Comparison of ENCODE assay signal across 14 cellular contexts in the genomic region with DNA sequence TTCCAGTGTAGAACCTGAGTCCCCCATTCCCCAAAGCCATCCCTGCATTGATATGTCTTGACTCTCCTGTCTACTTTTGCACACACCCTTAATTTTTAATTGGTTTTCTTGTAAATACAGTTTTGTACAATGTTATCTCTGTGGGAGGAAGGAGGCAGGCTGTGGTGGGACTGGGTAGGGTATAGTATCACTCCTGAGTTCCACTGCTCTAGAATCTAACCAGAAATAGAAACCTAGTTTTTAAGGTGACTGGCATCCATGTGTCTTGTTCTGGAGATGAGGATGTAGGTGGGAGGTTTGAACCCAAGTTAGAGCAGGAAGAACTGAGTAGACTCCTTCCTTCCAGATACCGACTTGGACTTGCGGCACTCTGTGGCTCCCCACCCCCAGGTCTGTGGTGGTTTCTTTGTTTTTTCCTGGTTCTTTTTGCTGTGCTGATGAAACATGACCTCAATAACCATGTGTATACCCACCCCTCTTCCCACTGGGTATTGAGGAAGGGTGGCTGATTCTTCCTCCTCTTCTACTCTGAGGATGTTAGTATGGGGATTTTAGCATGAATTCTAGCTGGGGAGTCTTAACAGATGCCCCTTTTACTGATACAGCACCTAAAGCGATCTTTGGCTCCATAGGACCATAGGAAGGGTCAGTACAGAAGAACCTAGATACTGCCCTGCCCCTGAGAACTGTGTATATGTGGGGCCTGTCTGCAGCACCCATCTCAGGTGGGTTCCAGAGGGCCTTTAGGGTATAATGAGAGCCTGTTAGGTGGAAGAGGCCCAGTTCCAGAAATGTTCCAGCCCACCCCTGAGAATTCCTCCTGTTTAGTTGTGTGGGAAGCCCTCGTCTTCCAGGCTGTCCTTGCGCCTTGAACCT. TPM values are rescaled to one million over a fixed set of nuclear protein-coding genes. Genes with fewer than 3 reads are reported as not detected.
DNase-seq lines count a peak whose midpoint lies in the region; ATAC-seq, FAIRE-seq and TF ChIP-seq lines count a peak whose summit lies in the region.
"Had no signal": no experiment of that assay in that cellular context is flagged by ENCODE, and none has a peak within 500 bp of the region (broad histone marks: within the 10 kb centered on the region; RNA-seq: fewer than 3 reads in every experiment).

No MANE protein-coding gene starts in this region.

- H3K9me3 Mint-ChIP-seq in activated T-helper 2 cell treated with anti-CD3 and anti-CD28 coated beads, Interferon-gamma antibody, Interleukin-2, Interleukin-4, amounts not matched to agents 10 μg/mL and 5 μg/mL and 100 μg/mL, durations not matched to agents 14 hours and 24 hours and 36 hours, result no peaks in the 10 kb centered on the region
- no peaks in the 10 kb centered on the region for H3K9me3 Mint-ChIP-seq in stimulated activated naive CD8-positive, alpha-beta T cell treated with anti-CD3 and anti-CD28 coated beads, Interleukin-15, amount 100 ng/mL, for 72 hours

- H3K4me1 Mint-ChIP-seq in activated T-helper 2 cell treated with anti-CD3 and anti-CD28 coated beads, Interferon-gamma antibody, Interleukin-2, Interleukin-4, amounts not matched to agents 10 μg/mL and 5 μg/mL and 100 μg/mL, durations not matched to agents 14 hours and 24 hours and 36 hours (ENCODE audit: low read depth), result peaks cover 14% of the 10 kb centered on the region
- peaks cover 51% of the 10 kb centered on the region for H3K4me1 Mint-ChIP-seq in stimulated activated naive CD8-positive, alpha-beta T cell treated with anti-CD3 and anti-CD28 coated beads, Interleukin-15, amount 100 ng/mL, for 72 hours

- no peak for FAIRE-seq in RCC 7860 (lab: Jason Lieb, UNC)
- FAIRE-seq: islet of Langerhans had no signal

- H3K79me2 ChIP-seq in SK-N-SH (ENCODE audit: insufficient read depth) (peaks cover 6% of the 10 kb centered on the region; the same call in 1 of the 2 replicates), hepatocyte (no peaks in the 10 kb centered on the region)

- POLR2A ChIA-PET in SK-N-SH (lab: Yijun Ruan, JAX), result no interaction called here

- H4K20me1 ChIP-seq in SK-N-SH (ENCODE audit: insufficient read depth) (peaks cover 21% of the 10 kb centered on the region), hepatocyte (ENCODE audit: insufficient read depth, poor library complexity, severe bottlenecking) (no peaks in the 10 kb centered on the region)

- H3K9me3 ChIP-seq in SK-N-SH (no peaks in the 10 kb centered on the region), hepatocyte (ENCODE audit: low read depth) (no peaks in the 10 kb centered on the region)

- H3K9ac ChIP-seq in SK-N-SH, result no peak overlapping the region

- peaks cover 47% of the 10 kb centered on the region for H3F3A ChIP-seq in SK-N-SH (replicated peaks; ENCODE audit: insufficient read depth)

- H2AFZ ChIP-seq in SK-N-SH (ENCODE audit: low read depth) (no peak overlapping the region), hepatocyte (no peak overlapping the region)

- CTCF ChIA-PET in SK-N-SH (lab: Yijun Ruan, JAX), result interaction anchor here (1.4 to 3.0 kb wide), 2 partner anchors 67 to 81 kb away, joined by 3 to 11 read pairs; no protein-coding TSS in a partner anchor

- H3K4me3 ChIP-seq in SK-N-SH (ENCODE audit: low read depth in 2 of 2, low read length in 1 of 2), result no peak overlapping the region
- no peak overlapping the region for H3K4me3 ChIP-seq in hepatocyte

- peaks cover 75% of the 10 kb centered on the region for H3K36me3 Mint-ChIP-seq in activated T-helper 2 cell treated with anti-CD3 and anti-CD28 coated beads, Interferon-gamma antibody, Interleukin-2, Interleukin-4, amounts not matched to agents 10 μg/mL and 5 μg/mL and 100 μg/mL, durations not matched to agents 14 hours and 24 hours and 36 hours (ENCODE audit: low read depth)

- DNase-seq in SK-N-SH (no peak), hepatocyte (ENCODE audit: low spot score) (no peak), RCC 7860 (ENCODE audit: low spot score) (no peak), NCI-H774 (lab: John Stamatoyannopoulos, UW) (no peak)
- no peak for DNase-seq in activated T-helper 2 cell treated with anti-CD3 and anti-CD28 coated beads, Interferon-gamma antibody, Interleukin-2, Interleukin-4, amounts not matched to agents 10 μg/mL and 5 μg/mL and 100 μg/mL, durations not matched to agents 14 hours and 24 hours and 36 hours (ENCODE audit: low spot score)
- DNase-seq in stimulated activated naive CD8-positive, alpha-beta T cell treated with anti-CD3 and anti-CD28 coated beads, Interleukin-15, amount 100 ng/mL, for 72 hours, result no peak
- DNase-seq: effector CD4-positive, alpha-beta T cell; NCI-H1694 treated with DMSO at 0.1 percent for 48 hours; SHP77; stimulated activated naive CD4-positive, alpha-beta T cell treated with Interleukin-2 at 50 U/mL for 16 hours had no signal

- WGBS in SK-N-SH (ENCODE audit: low lambda C conversion rate), result 86% methylated on average over 5 of the region's 5 CpGs
- 96% methylated on average over 5 of the region's 5 CpGs for WGBS in hepatocyte (ENCODE audit: low lambda C conversion rate, missing lambda C conversion rate)

- no peak for TF ChIP-seq EP300 in SK-N-SH (IDR thresholded peaks at IDR 0.05; ENCODE audit: borderline replicate concordance in 1 of 2, low read depth in 1 of 2, low read length in 1 of 2)

- H3K4me2 ChIP-seq in SK-N-SH (no peak overlapping the region; the same call in 1 of the 2 replicates), hepatocyte (no peak overlapping the region)

- ATAC-seq in SK-N-SH treated with all-trans-retinoic acid at 6 μM for 48 hours (no peak), HG03097 (IDR thresholded peaks at IDR 0.05; ENCODE audit: low FRiP score, unreplicated experiment) (no peak)
- ATAC-seq in stimulated activated naive CD8-positive, alpha-beta T cell treated with anti-CD3 and anti-CD28 coated beads, Interleukin-15, amount 100 ng/mL, for 72 hours, result peak; percentile 76

- intact Hi-C loops in activated T-helper 2 cell treated with anti-CD3 and anti-CD28 coated beads, Interferon-gamma antibody, Interleukin-2, Interleukin-4, amounts not matched to agents 10 μg/mL and 5 μg/mL and 100 μg/mL, durations not matched to agents 14 hours and 24 hours and 36 hours (cut with micrococcal nuclease), result no loop called here

- H3K27me3 Mint-ChIP-seq in activated T-helper 2 cell treated with anti-CD3 and anti-CD28 coated beads, Interferon-gamma antibody, Interleukin-2, Interleukin-4, amounts not matched to agents 10 μg/mL and 5 μg/mL and 100 μg/mL, durations not matched to agents 14 hours and 24 hours and 36 hours (ENCODE audit: low read depth), result no peaks in the 10 kb centered on the region
- H3K27me3 Mint-ChIP-seq in stimulated activated naive CD8-positive, alpha-beta T cell treated with anti-CD3 and anti-CD28 coated beads, Interleukin-15, amount 100 ng/mL, for 72 hours, result no peaks in the 10 kb centered on the region

- TF ChIP-seq RAD21 in SK-N-SH (IDR thresholded peaks at IDR 0.05; ENCODE audit: low read length), result no peak

- peak overlapping the region; percentile 36 to 71; a peak in 3 of 4 replicates for H3K27ac ChIP-seq in SK-N-SH (ENCODE audit: low read depth in 2 of 2, low read length in 1 of 2)
- peak overlapping the region; percentile 6 for H3K27ac ChIP-seq in hepatocyte
- H3K27ac ChIP-seq: 22Rv1 had no signal

- H3K9me2 ChIP-seq in SK-N-SH (no peaks in the 10 kb centered on the region), hepatocyte (replicated peaks; ENCODE audit: insufficient read depth) (no peaks in the 10 kb centered on the region)

- H3K27me3 ChIP-seq in SK-N-SH (ENCODE audit: insufficient read depth), result no peaks in the 10 kb centered on the region
- no peaks in the 10 kb centered on the region for H3K27me3 ChIP-seq in hepatocyte

- no peak for TF ChIP-seq CTCF in SK-N-SH (IDR thresholded peaks at IDR 0.05)
- no peak for TF ChIP-seq CTCF in hepatocyte (IDR thresholded peaks at IDR 0.05; ENCODE audit: poor library complexity)

- H3K4me3 Mint-ChIP-seq in activated T-helper 2 cell treated with anti-CD3 and anti-CD28 coated beads, Interferon-gamma antibody, Interleukin-2, Interleukin-4, amounts not matched to agents 10 μg/mL and 5 μg/mL and 100 μg/mL, durations not matched to agents 14 hours and 24 hours and 36 hours (ENCODE audit: low read depth), result no peak overlapping the region
- peak overlapping the region in 1 of 2 donors; percentile 49 for H3K4me3 Mint-ChIP-seq in stimulated activated naive CD8-positive, alpha-beta T cell treated with anti-CD3 and anti-CD28 coated beads, Interleukin-15, amount 100 ng/mL, for 72 hours

- peak overlapping the region; percentile 5 for H3K27ac Mint-ChIP-seq in activated T-helper 2 cell treated with anti-CD3 and anti-CD28 coated beads, Interferon-gamma antibody, Interleukin-2, Interleukin-4, amounts not matched to agents 10 μg/mL and 5 μg/mL and 100 μg/mL, durations not matched to agents 14 hours and 24 hours and 36 hours
- peak overlapping the region; percentile 92 to 93 for H3K27ac Mint-ChIP-seq in stimulated activated naive CD8-positive, alpha-beta T cell treated with anti-CD3 and anti-CD28 coated beads, Interleukin-15, amount 100 ng/mL, for 72 hours

- H3K4me1 ChIP-seq in SK-N-SH (ENCODE audit: control insufficient read depth in 1 of 2, insufficient read depth in 2 of 2, low read depth in 1 of 2, low read length in 1 of 2) (peaks cover 0 to 32% of the 10 kb centered on the region in 2 experiments; a peak in 3 of 4 replicates), hepatocyte (ENCODE audit: insufficient read depth) (peaks cover 7% of the 10 kb centered on the region)

- H3K36me3 ChIP-seq in SK-N-SH (replicated peaks in 1 of 2; ENCODE audit: control insufficient read depth in 1 of 2, insufficient read depth in 2 of 2, low read length in 1 of 2) (peaks cover 56 to 65% of the 10 kb centered on the region in 2 experiments), hepatocyte (replicated peaks; ENCODE audit: insufficient read depth, low read depth) (no peaks in the 10 kb centered on the region)

TF ChIP-seq in SK-N-SH, 30 proteins besides CTCF, POLR2A, EP300 and RAD21 (continues in another document):
- no peak for TF ChIP-seq RFX5 (IDR thresholded peaks at IDR 0.05; ENCODE audit: low read length)

TF ChIP-seq in SK-N-SH treated with all-trans-retinoic acid at 6 μM for 48 hours, 23 proteins besides CTCF, POLR2A, EP300 and RAD21 (continues in another document):
- TF ChIP-seq RARB (CRISPR knock-in tag; IDR thresholded peaks at IDR 0.05) (no peak), OSR1 (CRISPR knock-in tag; IDR thresholded peaks at IDR 0.05) (no peak)

RNA-seq across cellular contexts. Expression of gene SF3B3, which starts 48.7 kb away (rescaled TPM):
- 75.9 and 81.7 TPM in 2 replicates for polyA plus RNA-seq in SK-N-SH (2012; rRNA removed)
- 58.5 and 71.3 TPM in 2 replicates for polyA plus RNA-seq in SK-N-SH (2012; cell fraction: cytosol; rRNA removed)
- 160 and 164 TPM in 2 replicates for polyA plus RNA-seq in SK-N-SH (2012; cell fraction: nucleus; rRNA removed)
- total RNA-seq in activated T-helper 2 cell treated with anti-CD3 and anti-CD28 coated beads, Interferon-gamma antibody, Interleukin-2, Interleukin-4, amounts not matched to agents 10 μg/mL and 5 μg/mL and 100 μg/mL, durations not matched to agents 14 hours and 24 hours and 36 hours, result 520 and 538 TPM in 2 replicates
- total RNA-seq in hepatocyte, result 112 and 147 TPM in 2 replicates
- 165 and 171 TPM in 2 replicates for polyA plus RNA-seq in hepatocyte

RNA-seq across cellular contexts. Expression of gene COG4, which starts 48.9 kb away (rescaled TPM):
- polyA plus RNA-seq in SK-N-SH (2012; rRNA removed), result 54.4 and 72.7 TPM in 2 replicates
- polyA plus RNA-seq in SK-N-SH (2012; cell fraction: cytosol; rRNA removed), result 32.9 and 45.7 TPM in 2 replicates
- polyA plus RNA-seq in SK-N-SH (2012; cell fraction: nucleus; rRNA removed), result 147 and 161 TPM in 2 replicates
- 37.9 and 44.5 TPM in 2 replicates for total RNA-seq in activated T-helper 2 cell treated with anti-CD3 and anti-CD28 coated beads, Interferon-gamma antibody, Interleukin-2, Interleukin-4, amounts not matched to agents 10 μg/mL and 5 μg/mL and 100 μg/mL, durations not matched to agents 14 hours and 24 hours and 36 hours
- total RNA-seq in hepatocyte, result 45.9 and 52.9 TPM in 2 replicates
- 35.3 and 48.9 TPM in 2 replicates for polyA plus RNA-seq in hepatocyte
